ENCODE assay signal across 1 cellular context in the genomic region with DNA sequence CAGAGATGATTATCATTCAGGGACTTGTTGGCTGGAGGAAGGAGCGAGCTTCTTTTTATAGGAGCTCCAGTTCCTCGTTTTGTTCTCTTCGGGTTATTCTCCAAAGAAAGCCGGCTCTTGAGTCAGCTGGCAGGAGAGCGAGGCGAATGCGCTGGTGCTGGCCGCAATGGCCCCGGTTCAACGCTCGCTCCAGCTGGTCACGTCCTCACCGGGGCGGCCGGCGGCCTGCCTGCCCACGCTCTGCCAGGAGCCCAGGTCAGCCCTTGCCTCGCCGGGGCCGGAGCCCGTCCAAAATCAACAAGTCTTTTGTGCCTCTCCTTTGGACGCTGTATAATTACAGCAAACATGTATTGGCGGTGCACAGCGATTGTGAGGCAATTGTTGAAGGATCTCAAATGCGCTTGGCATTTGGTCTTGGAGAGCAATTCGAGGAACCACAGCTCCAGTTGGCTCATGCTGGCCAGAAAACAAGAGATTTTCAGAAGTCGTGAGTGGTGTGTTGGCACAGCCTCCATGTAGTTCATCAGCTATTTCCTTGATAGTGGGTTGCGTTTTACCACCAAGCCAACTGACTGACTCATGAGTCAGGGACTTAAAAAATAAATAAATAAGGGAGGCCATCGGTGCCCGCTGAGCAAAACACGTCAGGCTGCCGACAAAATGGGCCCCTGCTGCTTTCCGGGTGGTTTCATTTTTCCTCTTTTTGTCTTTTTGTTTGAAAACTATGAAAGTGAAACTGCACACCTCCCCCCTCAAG.
TF ChIP-seq lines count a peak whose summit lies in the region.

No MANE protein-coding gene starts in this region.

TF ChIP-seq in HCT116, 20 proteins besides CTCF, POLR2A, EP300 and RAD21 (continued from another document):
- TF ChIP-seq ELF1 (IDR thresholded peaks at IDR 0.05; ENCODE audit: borderline replicate concordance, low read depth) (no peak), EZH2 (IDR thresholded peaks at IDR 0.05) (no peak), ZFX (IDR thresholded peaks at IDR 0.05) (no peak)
